28 cellular contexts compared by ENCODE assay signal in genomic region chr21:45574691-45575090, GRCh38. TPM values are rescaled to one million over a fixed set of nuclear protein-coding genes. Genes with fewer than 3 reads are reported as not detected.
DNase-seq lines count a peak whose midpoint lies in the region; ATAC-seq and TF ChIP-seq lines count a peak whose summit lies in the region.
"Had no signal": no experiment of that assay in that cellular context is flagged by ENCODE, and none has a peak within 500 bp of the region (broad histone marks: within the 10 kb centered on the region; RNA-seq: fewer than 3 reads in every experiment).

No MANE protein-coding gene starts in this region.

- H3K9ac ChIP-seq in neuronal stem cell (ENCODE audit: low read depth, low read length, poor library complexity), result peak overlapping the region; percentile 63

- intact Hi-C loops in right cardiac atrium (cut with DNase I) (no loop called here), Right ventricle myocardium superior (cut with DNase I) (no loop called here)

- peak overlapping the region; percentile 90 for H3K14ac ChIP-seq in neuronal stem cell (ENCODE audit: low read length)

- peak overlapping the region; percentile 89 for H3K18ac ChIP-seq in neuronal stem cell (ENCODE audit: low read length)

- H2BK12ac ChIP-seq in neuronal stem cell (ENCODE audit: low read length), result peak overlapping the region; percentile 30

- H3K4ac ChIP-seq in neuronal stem cell (ENCODE audit: low read length), result peak overlapping the region; percentile 60

- H4K8ac ChIP-seq in neuronal stem cell (ENCODE audit: low read depth, low read length), result no peak overlapping the region

- H3K4me3 ChIP-seq in right cardiac atrium (ENCODE audit: low read length), result no peak overlapping the region
- no peak overlapping the region for H3K4me3 ChIP-seq in coronary artery
- no peak overlapping the region for H3K4me3 ChIP-seq in neuronal stem cell (ENCODE audit: low read length in 2 of 2)
- H3K4me3 ChIP-seq: body of pancreas, right lobe of liver had no signal

- no peaks in the 10 kb centered on the region for H3K4me1 Mint-ChIP-seq in T-helper 17 cell
- H3K4me1 Mint-ChIP-seq: activated CD4-positive, alpha-beta T cell treated with anti-CD3 and anti-CD28 coated beads, Interleukin-2, amount 10 ng/mL, durations not matched to agents 7 days and 5 days had no signal

- no peak for TF ChIP-seq CTCF in coronary artery (IDR thresholded peaks at IDR 0.05)

- no peaks in the 10 kb centered on the region for H3K36me3 ChIP-seq in neuronal stem cell (replicated peaks in 1 of 2; ENCODE audit: control insufficient read depth in 2 of 2, insufficient read depth in 2 of 2, low read length in 2 of 2)
- H3K36me3 ChIP-seq: right lobe of liver had no signal

- H4K91ac ChIP-seq in neuronal stem cell (ENCODE audit: low read depth, low read length, poor library complexity), result peak overlapping the region; percentile 41

- 63% methylated on average over 14 of the region's 14 CpGs for WGBS in right cardiac atrium
- no CpG with 5 or more reads among the region's 14 CpGs for WGBS in neuronal stem cell (ENCODE audit: extremely low coverage in 2 of 2, insufficient read length in 2 of 2, insufficient replicate concordance in 1 of 2), 2 donors

- H2BK5ac ChIP-seq in neuronal stem cell (ENCODE audit: low read length), result peak overlapping the region; percentile 33

- no peaks in the 10 kb centered on the region for H3K36me3 Mint-ChIP-seq in T-helper 17 cell (ENCODE audit: low read depth)
- H3K36me3 Mint-ChIP-seq: type B pancreatic cell had no signal

- no peak overlapping the region for H2BK120ac ChIP-seq in neuronal stem cell (ENCODE audit: low read depth, low read length)

- H3K4me2 ChIP-seq in neuronal stem cell (ENCODE audit: insufficient read depth, low read length, poor library complexity, severe bottlenecking), result no peak overlapping the region

- no peak overlapping the region for H3K4me3 Mint-ChIP-seq in T-helper 17 cell
- H3K4me3 Mint-ChIP-seq: activated CD4-positive, alpha-beta T cell treated with anti-CD3 and anti-CD28 coated beads, Interleukin-2, amount 10 ng/mL, durations not matched to agents 7 days and 5 days; neural crest cell; type B pancreatic cell had no signal

- peaks cover 9% of the 10 kb centered on the region for H3K27me3 Mint-ChIP-seq in T-helper 17 cell
- H3K27me3 Mint-ChIP-seq: activated CD4-positive, alpha-beta T cell treated with anti-CD3 and anti-CD28 coated beads, Interleukin-2, amount 10 ng/mL, durations not matched to agents 7 days and 5 days had no signal

- H3K79me1 ChIP-seq in neuronal stem cell (ENCODE audit: low read depth, low read length), result no peaks in the 10 kb centered on the region

- H3K9me3 ChIP-seq in right cardiac atrium (ENCODE audit: control insufficient read depth, low read length) (no peaks in the 10 kb centered on the region), neuronal stem cell (replicated peaks in 1 of 2; ENCODE audit: control insufficient read depth in 2 of 2, insufficient read depth in 1 of 2, low read depth in 1 of 2, low read length in 2 of 2) (no peaks in the 10 kb centered on the region), T-helper 17 cell (ENCODE audit: control insufficient read depth, low read length, poor library complexity, severe bottlenecking) (no peaks in the 10 kb centered on the region)
- H3K9me3 ChIP-seq: body of pancreas, right lobe of liver had no signal

- no peak overlapping the region for H3K27ac Mint-ChIP-seq in T-helper 17 cell
- H3K27ac Mint-ChIP-seq: activated CD4-positive, alpha-beta T cell treated with anti-CD3 and anti-CD28 coated beads, Interleukin-2, amount 10 ng/mL, durations not matched to agents 7 days and 5 days; type B pancreatic cell had no signal

- DNase-seq in right cardiac atrium (peak; percentile 7 to 60 (median 56)), Right ventricle myocardium superior (no peak), coronary artery (ENCODE audit: low spot score) (peak; percentile 59), neuronal stem cell (ENCODE audit: low spot score) (no peak), ureter (ENCODE audit: low spot score) (peak; percentile 40), T-helper 17 cell (no peak), HEK293T (ENCODE audit: extremely low spot score) (no peak)
- DNase-seq: activated CD4-positive, alpha-beta T cell treated with anti-CD3 and anti-CD28 coated beads, Interleukin-2, amount 10 ng/mL, durations not matched to agents 7 days and 5 days; activated naive CD4-positive, alpha-beta T cell; body of pancreas; cerebellar nuclear complex; DMS153; foreskin melanocyte; left cardiac atrium; mesenchymal stem cell; NCI-H146; NCI-H2107; NCI-H446; NCI-H748 treated with DMSO at 0.1 percent for 48 hours; SHP77 treated with DMSO at 0.1 percent for 48 hours; stimulated activated CD4-positive, alpha-beta T cell treated with anti-CD3 and anti-CD28 coated beads, Interleukin-4, amount 100 ng/mL, for 4 hours; SW 1271; T1000 had no signal

- ATAC-seq in right cardiac atrium (no peak), Right ventricle myocardium superior (ENCODE audit: poor library complexity) (no peak), GM19023 (IDR thresholded peaks at IDR 0.05; ENCODE audit: unreplicated experiment) (no peak), T-helper 17 cell (no peak)
- ATAC-seq: body of pancreas, Panc1, right lobe of liver had no signal

- H3K4me1 ChIP-seq in right cardiac atrium (ENCODE audit: control insufficient read depth, insufficient read depth, low read length) (no peaks in the 10 kb centered on the region), neuronal stem cell (ENCODE audit: control insufficient read depth in 2 of 2, insufficient read depth in 1 of 2, low read depth in 1 of 2, low read length in 2 of 2) (peaks cover 9 to 12% of the 10 kb centered on the region in 2 donors)
- H3K4me1 ChIP-seq: body of pancreas, right lobe of liver had no signal

- CTCF ChIA-PET in HEK293T (lab: Yijun Ruan, JAX), result no interaction called here

- no peaks in the 10 kb centered on the region for H3K27me3 ChIP-seq in right cardiac atrium (ENCODE audit: control insufficient read depth, insufficient read depth)
- peaks cover 0 to 45% (median 0%) of the 10 kb centered on the region in 3 experiments for H3K27me3 ChIP-seq in neuronal stem cell (ENCODE audit: control insufficient read depth in 3 of 3, insufficient read depth in 3 of 3, low read depth in 1 of 3, low read length in 3 of 3)
- H3K27me3 ChIP-seq: right lobe of liver had no signal

- H3K27ac ChIP-seq in right cardiac atrium (ENCODE audit: low read length) (no peak overlapping the region), coronary artery (no peak overlapping the region), neuronal stem cell (replicated peaks; ENCODE audit: low read length) (no peak overlapping the region)
- H3K27ac ChIP-seq: body of pancreas, right lobe of liver had no signal

- H2AFZ ChIP-seq in neuronal stem cell (ENCODE audit: low read length), result peak overlapping the region; percentile 87

- H3K23ac ChIP-seq in neuronal stem cell (ENCODE audit: low read depth, low read length, poor library complexity), result no peak overlapping the region

- POLR2A ChIA-PET in HEK293T (lab: Yijun Ruan, JAX), result no interaction called here

- H2BK15ac ChIP-seq in neuronal stem cell (ENCODE audit: low read length), result peak overlapping the region; percentile 88

- H2AK5ac ChIP-seq in neuronal stem cell (ENCODE audit: low read depth, low read length), result peak overlapping the region; percentile 91

TF ChIP-seq in HEK293T, 16 proteins besides CTCF, POLR2A, EP300 and RAD21:
- TF ChIP-seq NFRKB (IDR thresholded peaks at IDR 0.05) (no peak), ELF4 (IDR thresholded peaks at IDR 0.05) (no peak), SUZ12 (IDR thresholded peaks at IDR 0.05) (no peak), FOXM1 (IDR thresholded peaks at IDR 0.05; ENCODE audit: borderline replicate concordance) (no peak), FOXA1 (IDR thresholded peaks at IDR 0.05) (no peak), BHLHE40 (IDR thresholded peaks at IDR 0.05; ENCODE audit: borderline replicate concordance) (no peak), L3MBTL2 (conservative IDR thresholded peaks at IDR 0.05) (no peak), TARDBP (IDR thresholded peaks at IDR 0.05) (no peak), FOXK2 (IDR thresholded peaks at IDR 0.05) (no peak)

RNA-seq across cellular contexts. Expression of gene SLC19A1, which starts 32.5 kb away (rescaled TPM):
- total RNA-seq in right cardiac atrium, result 1 to 10 TPM; 2.3 to 5.0 (median 3.8) TPM
- polyA plus RNA-seq in right cardiac atrium, result 3.9 TPM
- total RNA-seq in Right ventricle myocardium superior, result 6.9 TPM
- 16.6 TPM for polyA plus RNA-seq in neuronal stem cell (2013, experiment 1 of 2)
- 16.2 TPM for polyA plus RNA-seq in neuronal stem cell (2013, experiment 2 of 2)
- 23.0 TPM for total RNA-seq in ureter
- total RNA-seq in T-helper 17 cell, result 10 to 100 TPM; 10.8 to 13.7 TPM

Comparison
In these comparisons a context has a peak if more than half of its experiments do, and no peak if none do; other contexts are left out.
1. DNase-seq: peak in right cardiac atrium (3 of 3), coronary artery (single experiment) and ureter (single experiment); none in Right ventricle myocardium superior (single experiment), neuronal stem cell (single experiment), T-helper 17 cell (0 of 3) and HEK293T (single experiment).